Comparison of ENCODE assay signal across 14 cellular contexts in the genomic region with DNA sequence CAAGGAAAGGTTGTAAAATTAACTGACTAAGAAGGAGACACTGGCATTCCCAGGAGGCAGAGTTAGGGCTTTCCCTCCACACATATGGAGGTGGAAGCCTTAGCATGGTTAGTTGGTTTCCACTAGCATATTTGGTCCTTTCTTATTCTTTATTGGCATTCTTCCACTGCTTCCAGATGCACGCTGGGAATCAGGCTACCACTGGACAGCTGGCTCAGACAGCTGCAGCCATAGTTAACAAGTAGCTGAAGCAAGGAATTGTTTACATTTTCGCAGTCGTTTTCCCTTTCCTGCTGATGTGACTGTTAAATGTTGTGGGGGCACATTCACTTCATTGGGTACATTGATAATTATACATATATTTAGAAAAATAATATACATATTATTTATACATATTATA.
"Had no signal": no experiment of that assay in that cellular context is flagged by ENCODE, and none has a peak within 500 bp of the region (broad histone marks: within the 10 kb centered on the region; RNA-seq: fewer than 3 reads in every experiment).

No MANE protein-coding gene starts in this region.

- ATAC-seq: activated T-helper 17 cell treated with anti-CD3 and anti-CD28 coated beads, Interleukin-2, amount 50 U/mL, for 72 hours; esophagus mucosa; foreskin keratinocyte; left cardiac atrium; naive thymus-derived CD4-positive, alpha-beta T cell; WTC11 had no signal

- DNase-seq: activated CD4-positive, alpha-beta T cell treated with anti-CD3 and anti-CD28 coated beads for 48 hours; activated CD8-positive, alpha-beta memory T cell treated with anti-CD3 and anti-CD28 coated beads for 24 hours; brain microvascular endothelial cell; endodermal cell; foreskin keratinocyte; head of caudate nucleus; left cardiac atrium; midbrain; naive thymus-derived CD4-positive, alpha-beta T cell; retina; thyroid gland had no signal
